ENCODE assay signal across 13 cellular contexts in the genomic region with DNA sequence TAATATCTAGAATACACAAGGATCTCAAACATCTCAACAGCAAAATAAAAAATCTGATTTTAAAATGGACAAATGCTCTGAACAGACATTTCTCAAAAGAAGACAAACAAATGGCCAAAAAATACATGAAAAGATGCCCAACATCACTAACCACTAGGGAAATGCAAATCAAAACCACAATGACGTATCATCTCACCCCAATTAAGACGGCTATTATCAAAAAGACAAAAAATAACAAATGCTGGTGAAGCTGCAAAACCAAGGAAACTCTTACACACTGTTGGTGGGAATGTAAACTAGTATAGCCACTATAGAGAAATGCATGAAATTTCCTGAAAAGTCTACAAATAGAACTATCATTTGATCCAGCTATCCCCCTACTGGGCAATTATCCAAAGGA.
"Had no signal": no experiment of that assay in that cellular context is flagged by ENCODE, and none has a peak within 500 bp of the region (broad histone marks: within the 10 kb centered on the region; RNA-seq: fewer than 3 reads in every experiment).

No MANE protein-coding gene starts in this region.

- H3K36me3 Mint-ChIP-seq: stimulated activated effector memory CD8-positive, alpha-beta T cell treated with anti-CD3 and anti-CD28 coated beads, Interleukin-12 subunit alpha, Interleukin-12 subunit beta, amount 100 ng/mL, for 72 hours had no signal

- H3K4me3 Mint-ChIP-seq: activated naive CD4-positive, alpha-beta T cell treated with anti-CD3 and anti-CD28 coated beads, Interleukin-2, amount 50 U/mL, for 24 hours; stimulated activated effector memory CD8-positive, alpha-beta T cell treated with anti-CD3 and anti-CD28 coated beads, Interleukin-12 subunit alpha, Interleukin-12 subunit beta, amount 100 ng/mL, for 72 hours had no signal

- H3K4me1 ChIP-seq: gastroesophageal sphincter, left lung had no signal

- H3K27ac ChIP-seq: coronary artery, gastroesophageal sphincter, left lung, neutrophil, right atrium auricular region, skin epidermis, suprapubic skin, upper lobe of left lung had no signal

- H3K27ac Mint-ChIP-seq: stimulated activated effector memory CD8-positive, alpha-beta T cell treated with anti-CD3 and anti-CD28 coated beads, Interleukin-12 subunit alpha, Interleukin-12 subunit beta, amount 100 ng/mL, for 72 hours had no signal

- H3K4me3 ChIP-seq: coronary artery, gastroesophageal sphincter, left lung, right atrium auricular region, skin epidermis, suprapubic skin, upper lobe of left lung had no signal

- H3K36me3 ChIP-seq: gastroesophageal sphincter, left lung, neutrophil, right atrium auricular region, suprapubic skin, upper lobe of left lung had no signal

- DNase-seq: activated effector memory CD4-positive, alpha-beta T cell treated with Interleukin-2 at 50 U/mL for 16 hours; amygdala; effector CD4-positive, alpha-beta T cell; left lung; upper lobe of left lung had no signal

- ATAC-seq: gastroesophageal sphincter; left lung; stimulated activated effector memory CD8-positive, alpha-beta T cell treated with anti-CD3 and anti-CD28 coated beads, Interleukin-12 subunit alpha, Interleukin-12 subunit beta, amount 100 ng/mL, for 72 hours had no signal

- H3K27me3 Mint-ChIP-seq: activated naive CD4-positive, alpha-beta T cell treated with anti-CD3 and anti-CD28 coated beads, Interleukin-2, amount 50 U/mL, for 24 hours had no signal

- H3K27me3 ChIP-seq: gastroesophageal sphincter, left lung, neutrophil, right atrium auricular region, suprapubic skin, upper lobe of left lung had no signal

- H3K9me3 ChIP-seq: gastroesophageal sphincter, neutrophil, right atrium auricular region, suprapubic skin, upper lobe of left lung had no signal
